ENCODE assay signal across 1 cellular context in genomic region chr10:69004821-69005220, GRCh38.
TF ChIP-seq lines count a peak whose summit lies in the region.

No MANE protein-coding gene starts in this region.

TF ChIP-seq in WTC11, 78 proteins besides CTCF, POLR2A, EP300 and RAD21 (continued from another document):
- TF ChIP-seq ERG (CRISPR knock-in tag; IDR thresholded peaks at IDR 0.05) (no peak), FOXJ3 (CRISPR knock-in tag; IDR thresholded peaks at IDR 0.05; ENCODE audit: borderline replicate concordance) (no peak), SMAD4 (CRISPR knock-in tag; IDR thresholded peaks at IDR 0.05) (no peak), ATF2 (CRISPR knock-in tag; IDR thresholded peaks at IDR 0.05; ENCODE audit: borderline replicate concordance, low read depth) (no peak)
TF ChIP-seq in WTC11: peak in this region for 0.
